In genomic region chr19:38270587-38271167, GRCh38 we compare ENCODE assay signal across 1 cellular context.
TF ChIP-seq lines count a peak whose summit lies in the region.

No MANE protein-coding gene starts in this region.

TF ChIP-seq in HEK293, 187 proteins besides CTCF, POLR2A, EP300 and RAD21 (continued from another document and continues in another):
- no peak for TF ChIP-seq BCL11A (tag by site-specific recombination; IDR thresholded peaks at IDR 0.05; ENCODE audit: low read depth)
- TF ChIP-seq PRDM10 (tag by site-specific recombination; IDR thresholded peaks at IDR 0.05), result peak; percentile 90
- no peak for TF ChIP-seq PRDM1 (tag by site-specific recombination; IDR thresholded peaks at IDR 0.05)
- TF ChIP-seq ZNF830 (tag by site-specific recombination; IDR thresholded peaks at IDR 0.05; ENCODE audit: low read depth), result no peak
- no peak for TF ChIP-seq ZNF174 (tag by site-specific recombination; IDR thresholded peaks at IDR 0.05)
- TF ChIP-seq ZFP37 (tag by site-specific recombination; IDR thresholded peaks at IDR 0.05), result no peak
- TF ChIP-seq SCRT2 (tag by site-specific recombination; IDR thresholded peaks at IDR 0.05), result peak; percentile 81
- no peak for TF ChIP-seq MEIS1 (CRISPR knock-in tag; IDR thresholded peaks at IDR 0.05; ENCODE audit: borderline replicate concordance)
- TF ChIP-seq ZNF664 (tag by site-specific recombination; IDR thresholded peaks at IDR 0.05), result no peak; the same call in 1 of the 2 replicates
- no peak for TF ChIP-seq ZNF548 (tag by site-specific recombination; IDR thresholded peaks at IDR 0.05)
- TF ChIP-seq ZNF391 (tag by site-specific recombination; IDR thresholded peaks at IDR 0.05; ENCODE audit: borderline replicate concordance, low read depth), result no peak; the same call in 1 of the 2 replicates
- peak; percentile 87 for TF ChIP-seq FEZF1 (tag by site-specific recombination; IDR thresholded peaks at IDR 0.05)
- TF ChIP-seq ZNF248 (tag by site-specific recombination; IDR thresholded peaks at IDR 0.05), result no peak
- no peak for TF ChIP-seq ZNF514 (tag by site-specific recombination; IDR thresholded peaks at IDR 0.05)
- TF ChIP-seq BCL11B (tag by site-specific recombination; IDR thresholded peaks at IDR 0.05; ENCODE audit: low read depth), result no peak
- no peak for TF ChIP-seq EGR2 (tag by site-specific recombination; IDR thresholded peaks at IDR 0.05; ENCODE audit: low read depth)
- no peak for TF ChIP-seq ZNF394 (tag by site-specific recombination; IDR thresholded peaks at IDR 0.05; ENCODE audit: borderline replicate concordance)
- no peak for TF ChIP-seq ZNF274 (IDR thresholded peaks at IDR 0.05; ENCODE audit: low read length)
- no peak for TF ChIP-seq ZNF274 (tag by site-specific recombination; IDR thresholded peaks at IDR 0.05; ENCODE audit: borderline replicate concordance)
- no peak; the same call in 1 of the 2 replicates for TF ChIP-seq ZNF398 (tag by site-specific recombination; IDR thresholded peaks at IDR 0.05)
- TF ChIP-seq ZSCAN18 (tag by site-specific recombination; IDR thresholded peaks at IDR 0.05), result no peak
- peak; percentile 51 for TF ChIP-seq ZNF366 (tag by site-specific recombination; conservative IDR thresholded peaks at IDR 0.05)
- TF ChIP-seq, protein P1, sequence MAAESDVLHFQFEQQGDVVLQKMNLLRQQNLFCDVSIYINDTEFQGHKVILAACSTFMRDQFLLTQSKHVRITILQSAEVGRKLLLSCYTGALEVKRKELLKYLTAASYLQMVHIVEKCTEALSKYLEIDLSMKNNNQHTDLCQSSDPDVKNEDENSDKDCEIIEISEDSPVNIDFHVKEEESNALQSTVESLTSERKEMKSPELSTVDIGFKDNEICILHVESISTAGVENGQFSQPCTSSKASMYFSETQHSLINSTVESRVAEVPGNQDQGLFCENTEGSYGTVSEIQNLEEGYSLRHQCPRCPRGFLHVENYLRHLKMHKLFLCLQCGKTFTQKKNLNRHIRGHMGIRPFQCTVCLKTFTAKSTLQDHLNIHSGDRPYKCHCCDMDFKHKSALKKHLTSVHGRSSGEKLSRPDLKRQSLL (tag by site-specific recombination; IDR thresholded peaks at IDR 0.05), result no peak
- no peak for TF ChIP-seq ATF2 (tag by site-specific recombination; IDR thresholded peaks at IDR 0.05; ENCODE audit: low read depth)
- no peak for TF ChIP-seq KLF10 (tag by site-specific recombination; IDR thresholded peaks at IDR 0.05)
- TF ChIP-seq ZNF214 (tag by site-specific recombination; IDR thresholded peaks at IDR 0.05; ENCODE audit: borderline replicate concordance), result no peak
- TF ChIP-seq ZNF335 (tag by site-specific recombination; conservative IDR thresholded peaks at IDR 0.05), result no peak
- TF ChIP-seq, protein P2, sequence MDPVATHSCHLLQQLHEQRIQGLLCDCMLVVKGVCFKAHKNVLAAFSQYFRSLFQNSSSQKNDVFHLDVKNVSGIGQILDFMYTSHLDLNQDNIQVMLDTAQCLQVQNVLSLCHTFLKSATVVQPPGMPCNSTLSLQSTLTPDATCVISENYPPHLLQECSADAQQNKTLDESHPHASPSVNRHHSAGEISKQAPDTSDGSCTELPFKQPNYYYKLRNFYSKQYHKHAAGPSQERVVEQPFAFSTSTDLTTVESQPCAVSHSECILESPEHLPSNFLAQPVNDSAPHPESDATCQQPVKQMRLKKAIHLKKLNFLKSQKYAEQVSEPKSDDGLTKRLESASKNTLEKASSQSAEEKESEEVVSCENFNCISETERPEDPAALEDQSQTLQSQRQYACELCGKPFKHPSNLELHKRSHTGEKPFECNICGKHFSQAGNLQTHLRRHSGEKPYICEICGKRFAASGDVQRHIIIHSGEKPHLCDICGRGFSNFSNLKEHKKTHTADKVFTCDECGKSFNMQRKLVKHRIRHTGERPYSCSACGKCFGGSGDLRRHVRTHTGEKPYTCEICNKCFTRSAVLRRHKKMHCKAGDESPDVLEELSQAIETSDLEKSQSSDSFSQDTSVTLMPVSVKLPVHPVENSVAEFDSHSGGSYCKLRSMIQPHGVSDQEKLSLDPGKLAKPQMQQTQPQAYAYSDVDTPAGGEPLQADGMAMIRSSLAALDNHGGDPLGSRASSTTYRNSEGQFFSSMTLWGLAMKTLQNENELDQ (tag by site-specific recombination; IDR thresholded peaks at IDR 0.05; ENCODE audit: low read depth), result no peak
- TF ChIP-seq ZNF341 (tag by site-specific recombination; IDR thresholded peaks at IDR 0.05; ENCODE audit: low read depth), result no peak
- TF ChIP-seq MZF1 (tag by site-specific recombination; IDR thresholded peaks at IDR 0.05; ENCODE audit: borderline replicate concordance), result peak; percentile 94; the same call in 1 of the 2 replicates
- TF ChIP-seq, protein P3, sequence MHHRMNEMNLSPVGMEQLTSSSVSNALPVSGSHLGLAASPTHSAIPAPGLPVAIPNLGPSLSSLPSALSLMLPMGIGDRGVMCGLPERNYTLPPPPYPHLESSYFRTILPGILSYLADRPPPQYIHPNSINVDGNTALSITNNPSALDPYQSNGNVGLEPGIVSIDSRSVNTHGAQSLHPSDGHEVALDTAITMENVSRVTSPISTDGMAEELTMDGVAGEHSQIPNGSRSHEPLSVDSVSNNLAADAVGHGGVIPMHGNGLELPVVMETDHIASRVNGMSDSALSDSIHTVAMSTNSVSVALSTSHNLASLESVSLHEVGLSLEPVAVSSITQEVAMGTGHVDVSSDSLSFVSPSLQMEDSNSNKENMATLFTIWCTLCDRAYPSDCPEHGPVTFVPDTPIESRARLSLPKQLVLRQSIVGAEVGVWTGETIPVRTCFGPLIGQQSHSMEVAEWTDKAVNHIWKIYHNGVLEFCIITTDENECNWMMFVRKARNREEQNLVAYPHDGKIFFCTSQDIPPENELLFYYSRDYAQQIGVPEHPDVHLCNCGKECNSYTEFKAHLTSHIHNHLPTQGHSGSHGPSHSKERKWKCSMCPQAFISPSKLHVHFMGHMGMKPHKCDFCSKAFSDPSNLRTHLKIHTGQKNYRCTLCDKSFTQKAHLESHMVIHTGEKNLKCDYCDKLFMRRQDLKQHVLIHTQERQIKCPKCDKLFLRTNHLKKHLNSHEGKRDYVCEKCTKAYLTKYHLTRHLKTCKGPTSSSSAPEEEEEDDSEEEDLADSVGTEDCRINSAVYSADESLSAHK (tag by site-specific recombination; IDR thresholded peaks at IDR 0.05), result no peak
- TF ChIP-seq GLIS2 (tag by site-specific recombination; IDR thresholded peaks at IDR 0.05), result peak; percentile 52
- TF ChIP-seq, protein P4, sequence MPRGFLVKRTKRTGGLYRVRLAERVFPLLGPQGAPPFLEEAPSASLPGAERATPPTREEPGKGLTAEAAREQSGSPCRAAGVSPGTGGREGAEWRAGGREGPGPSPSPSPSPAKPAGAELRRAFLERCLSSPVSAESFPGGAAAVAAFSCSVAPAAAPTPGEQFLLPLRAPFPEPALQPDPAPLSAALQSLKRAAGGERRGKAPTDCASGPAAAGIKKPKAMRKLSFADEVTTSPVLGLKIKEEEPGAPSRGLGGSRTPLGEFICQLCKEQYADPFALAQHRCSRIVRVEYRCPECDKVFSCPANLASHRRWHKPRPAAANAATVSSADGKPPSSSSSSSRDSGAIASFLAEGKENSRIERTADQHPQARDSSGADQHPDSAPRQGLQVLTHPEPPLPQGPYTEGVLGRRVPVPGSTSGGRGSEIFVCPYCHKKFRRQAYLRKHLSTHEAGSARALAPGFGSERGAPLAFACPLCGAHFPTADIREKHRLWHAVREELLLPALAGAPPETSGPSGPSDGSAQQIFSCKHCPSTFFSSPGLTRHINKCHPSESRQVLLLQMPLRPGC (tag by site-specific recombination; IDR thresholded peaks at IDR 0.05), result peak; percentile 85
- TF ChIP-seq ZNF621 (tag by site-specific recombination; IDR thresholded peaks at IDR 0.05), result no peak
- TF ChIP-seq, protein P5, sequence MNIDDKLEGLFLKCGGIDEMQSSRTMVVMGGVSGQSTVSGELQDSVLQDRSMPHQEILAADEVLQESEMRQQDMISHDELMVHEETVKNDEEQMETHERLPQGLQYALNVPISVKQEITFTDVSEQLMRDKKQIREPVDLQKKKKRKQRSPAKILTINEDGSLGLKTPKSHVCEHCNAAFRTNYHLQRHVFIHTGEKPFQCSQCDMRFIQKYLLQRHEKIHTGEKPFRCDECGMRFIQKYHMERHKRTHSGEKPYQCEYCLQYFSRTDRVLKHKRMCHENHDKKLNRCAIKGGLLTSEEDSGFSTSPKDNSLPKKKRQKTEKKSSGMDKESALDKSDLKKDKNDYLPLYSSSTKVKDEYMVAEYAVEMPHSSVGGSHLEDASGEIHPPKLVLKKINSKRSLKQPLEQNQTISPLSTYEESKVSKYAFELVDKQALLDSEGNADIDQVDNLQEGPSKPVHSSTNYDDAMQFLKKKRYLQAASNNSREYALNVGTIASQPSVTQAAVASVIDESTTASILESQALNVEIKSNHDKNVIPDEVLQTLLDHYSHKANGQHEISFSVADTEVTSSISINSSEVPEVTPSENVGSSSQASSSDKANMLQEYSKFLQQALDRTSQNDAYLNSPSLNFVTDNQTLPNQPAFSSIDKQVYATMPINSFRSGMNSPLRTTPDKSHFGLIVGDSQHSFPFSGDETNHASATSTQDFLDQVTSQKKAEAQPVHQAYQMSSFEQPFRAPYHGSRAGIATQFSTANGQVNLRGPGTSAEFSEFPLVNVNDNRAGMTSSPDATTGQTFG (tag by site-specific recombination; IDR thresholded peaks at IDR 0.05; ENCODE audit: borderline replicate concordance), result no peak
- no peak for TF ChIP-seq ZBTB1 (tag by site-specific recombination; IDR thresholded peaks at IDR 0.05)
- peak; percentile 99 for TF ChIP-seq ZIC2 (tag by site-specific recombination; IDR thresholded peaks at IDR 0.05)
- no peak for TF ChIP-seq ZNF133 (tag by site-specific recombination; IDR thresholded peaks at IDR 0.05)
- no peak for TF ChIP-seq ZNF785 (tag by site-specific recombination; IDR thresholded peaks at IDR 0.05)
- TF ChIP-seq REPIN1 (tag by site-specific recombination; IDR thresholded peaks at IDR 0.05; ENCODE audit: low read depth), result no peak
- no peak for TF ChIP-seq ZNF112 (tag by site-specific recombination; IDR thresholded peaks at IDR 0.05)
- TF ChIP-seq, protein P6, sequence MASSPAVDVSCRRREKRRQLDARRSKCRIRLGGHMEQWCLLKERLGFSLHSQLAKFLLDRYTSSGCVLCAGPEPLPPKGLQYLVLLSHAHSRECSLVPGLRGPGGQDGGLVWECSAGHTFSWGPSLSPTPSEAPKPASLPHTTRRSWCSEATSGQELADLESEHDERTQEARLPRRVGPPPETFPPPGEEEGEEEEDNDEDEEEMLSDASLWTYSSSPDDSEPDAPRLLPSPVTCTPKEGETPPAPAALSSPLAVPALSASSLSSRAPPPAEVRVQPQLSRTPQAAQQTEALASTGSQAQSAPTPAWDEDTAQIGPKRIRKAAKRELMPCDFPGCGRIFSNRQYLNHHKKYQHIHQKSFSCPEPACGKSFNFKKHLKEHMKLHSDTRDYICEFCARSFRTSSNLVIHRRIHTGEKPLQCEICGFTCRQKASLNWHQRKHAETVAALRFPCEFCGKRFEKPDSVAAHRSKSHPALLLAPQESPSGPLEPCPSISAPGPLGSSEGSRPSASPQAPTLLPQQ (tag by site-specific recombination; IDR thresholded peaks at IDR 0.05), result peak; percentile 51; the same call in 1 of the 2 replicates
